Comparison of ENCODE assay signal across 10 cellular contexts in genomic region chr12:113860950-113861349, GRCh38.
DNase-seq lines count a peak whose midpoint lies in the region; ATAC-seq, FAIRE-seq and TF ChIP-seq lines count a peak whose summit lies in the region.
"Had no signal": no experiment of that assay in that cellular context is flagged by ENCODE, and none has a peak within 500 bp of the region (broad histone marks: within the 10 kb centered on the region; RNA-seq: fewer than 3 reads in every experiment).

No MANE protein-coding gene starts in this region.

- peaks cover 0 to 1% (median 1%) of the 10 kb centered on the region in 3 donors for H3K27me3 Mint-ChIP-seq in CD14-positive monocyte (ENCODE audit: low read depth in 3 of 3)
- H3K27me3 Mint-ChIP-seq in astrocyte (ENCODE audit: low read depth, unreplicated experiment) = no peaks in the 10 kb centered on the region
- H3K27me3 Mint-ChIP-seq in immature natural killer cell (ENCODE audit: low read depth in 3 of 3) = peaks cover 0 to 4% (median 2%) of the 10 kb centered on the region in 3 donors

- H3K36me3 ChIP-seq in astrocyte (ENCODE audit: insufficient read depth, low read length) = peaks cover 2% of the 10 kb centered on the region
- H3K36me3 ChIP-seq: ovary had no signal

- no peaks in the 10 kb centered on the region for H3K9me3 ChIP-seq in astrocyte (ENCODE audit: insufficient read depth, low read depth, low read length)
- H3K9me3 ChIP-seq: ovary had no signal

- H2AFZ ChIP-seq in astrocyte (ENCODE audit: low read depth, low read length) = no peak overlapping the region

- no peaks in the 10 kb centered on the region for H3K79me2 ChIP-seq in astrocyte (ENCODE audit: insufficient read depth, low read length)

- H3K27ac ChIP-seq in astrocyte (ENCODE audit: low read depth, low read length) = peak overlapping the region; percentile 28
- H3K27ac ChIP-seq: ovary had no signal

- H3K36me3 Mint-ChIP-seq in CD14-positive monocyte (peaks cover 28 to 45% of the 10 kb centered on the region in 2 donors), astrocyte (ENCODE audit: low read depth, unreplicated experiment) (peaks cover 14% of the 10 kb centered on the region), immature natural killer cell (peaks cover 5 to 11% (median 9%) of the 10 kb centered on the region in 3 donors)

- intact Hi-C loops in CD14-positive monocyte (cut with micrococcal nuclease) = no loop called here

- TF ChIP-seq CTCF in CD14-positive monocyte (IDR thresholded peaks at IDR 0.05) (no peak), astrocyte (IDR thresholded peaks at IDR 0.05; ENCODE audit: insufficient read depth, low read depth, low read length) (no peak)

- H3K27ac Mint-ChIP-seq in CD14-positive monocyte (peak overlapping the region in 5 of 7 donors; percentile 5 to 85 (median 30)), astrocyte (ENCODE audit: unreplicated experiment) (peak overlapping the region; percentile 93), immature natural killer cell (no peak overlapping the region)

- H4K20me1 ChIP-seq in astrocyte (ENCODE audit: insufficient read depth, low read length) = no peaks in the 10 kb centered on the region

- peak overlapping the region; percentile 41 for H3K9ac ChIP-seq in astrocyte (ENCODE audit: low read length)

- no peak for FAIRE-seq in astrocyte (lab: Jason Lieb, UNC)

- H3K4me1 Mint-ChIP-seq in CD14-positive monocyte (peaks cover 50% of the 10 kb centered on the region), astrocyte (ENCODE audit: low read depth, unreplicated experiment) (peaks cover 38% of the 10 kb centered on the region), immature natural killer cell (peaks cover 31 to 32% of the 10 kb centered on the region in 2 donors)

- H3K27me3 ChIP-seq in astrocyte (ENCODE audit: insufficient read depth, low read length) = no peaks in the 10 kb centered on the region
- H3K27me3 ChIP-seq: ovary had no signal

- H3K4me3 Mint-ChIP-seq in CD14-positive monocyte (no peak overlapping the region), astrocyte (ENCODE audit: unreplicated experiment) (no peak overlapping the region), immature natural killer cell (no peak overlapping the region)

- peak overlapping the region; percentile 57 for H3K4me2 ChIP-seq in astrocyte (ENCODE audit: low read length)

- ATAC-seq in GM19397 (IDR thresholded peaks at IDR 0.05; ENCODE audit: unreplicated experiment) = no peak

- H3K4me3 ChIP-seq in astrocyte (ENCODE audit: insufficient read depth, low read depth, low read length) = no peak overlapping the region
- H3K4me3 ChIP-seq: ovary had no signal

- H3K9me3 Mint-ChIP-seq in CD14-positive monocyte = no peaks in the 10 kb centered on the region
- H3K9me3 Mint-ChIP-seq in astrocyte (ENCODE audit: unreplicated experiment) = peaks cover 2% of the 10 kb centered on the region
- no peaks in the 10 kb centered on the region for H3K9me3 Mint-ChIP-seq in immature natural killer cell

- peak; percentile 76 for DNase-seq in CD14-positive monocyte (ENCODE audit: low spot score)
- peak; percentile 85 for DNase-seq in LHCN-M2 (ENCODE audit: low read depth)
- peak; percentile 95 for DNase-seq in astrocyte (ENCODE audit: low read depth)
- peak; percentile 2 for DNase-seq in kidney glomerular epithelial cell (lab: John Stamatoyannopoulos, UW)
- no peak for DNase-seq in immature natural killer cell
- no peak for DNase-seq in ecto neural progenitor cell (ENCODE audit: low spot score)
- DNase-seq in stimulated activated CD4-positive, alpha-beta T cell treated with anti-CD3 and anti-CD28 coated beads, Interleukin-1b, Interleukin-23, amount 100 ng/mL, for 48 hours = no peak
- DNase-seq: Karpas-422, ovary had no signal

- H3K4me1 ChIP-seq in astrocyte (ENCODE audit: insufficient read depth, low read length) = peaks cover 32% of the 10 kb centered on the region

Comparison
In these comparisons a context has a peak if more than half of its experiments do, and no peak if none do; other contexts are left out.
1. DNase-seq: peak in CD14-positive monocyte (single experiment), LHCN-M2 (single experiment), astrocyte (single experiment) and kidney glomerular epithelial cell (single experiment); none in immature natural killer cell (0 of 3), ecto neural progenitor cell (single experiment) and stimulated activated CD4-positive, alpha-beta T cell treated with anti-CD3 and anti-CD28 coated beads, Interleukin-1b, Interleukin-23, amount 100 ng/mL, for 48 hours (single experiment).
2. H3K27ac Mint-ChIP-seq: peak in CD14-positive monocyte (5 of 7) and astrocyte (single experiment); none in immature natural killer cell (0 of 6).